In genomic region chr18:35045808-35046207, GRCh38 we compare ENCODE assay signal across 13 cellular contexts. TPM values are rescaled to one million over a fixed set of nuclear protein-coding genes. Genes with fewer than 3 reads are reported as not detected.
A peak's percentile ranks its signal among the peaks of the same experiment; 100 is the strongest.
DNase-seq lines count a peak whose midpoint lies in the region; ATAC-seq, FAIRE-seq and TF ChIP-seq lines count a peak whose summit lies in the region.
"Had no signal": no experiment of that assay in that cellular context is flagged by ENCODE, and none has a peak within 500 bp of the region (broad histone marks: within the 10 kb centered on the region; RNA-seq: fewer than 3 reads in every experiment).

No MANE protein-coding gene starts in this region.

- peaks cover 17% of the 10 kb centered on the region for H3F3A ChIP-seq in neural progenitor cell (ENCODE audit: low read depth)

- BruUV-seq in K562 (replicated peaks; lab: Mats Ljungman, UMichigan), result no TSS peak

- peaks cover 93% of the 10 kb centered on the region for H3K79me2 ChIP-seq in K562 (ENCODE audit: control insufficient read depth, insufficient read depth, low read length)
- peaks cover 88% of the 10 kb centered on the region for H3K79me2 ChIP-seq in neural progenitor cell (ENCODE audit: low read depth)

- 15% methylated on average over 2 of the region's 2 CpGs for WGBS in K562 (ENCODE audit: insufficient coverage, low coverage, missing lambda C conversion rate)

- peaks cover 8% of the 10 kb centered on the region for H3K36me3 Mint-ChIP-seq in activated CD4-positive, alpha-beta T cell treated with anti-CD3 and anti-CD28 coated beads for 36 hours (ENCODE audit: low read depth)
- H3K36me3 Mint-ChIP-seq in neural progenitor cell, result peaks cover 4% of the 10 kb centered on the region

- no peak for TF ChIP-seq POLR2A in K562 (conservative IDR thresholded peaks at IDR 0.05)

- H3K9ac ChIP-seq in K562 (ENCODE audit: insufficient read depth in 1 of 2, low read depth in 2 of 2, low read length in 2 of 2) (peak overlapping the region in 1 of 2 experiments; percentile 33; a peak in 1 of 4 replicates), neural progenitor cell (no peak overlapping the region)

- TF ChIP-seq CTCF in K562 (IDR thresholded peaks at IDR 0.05 in 2 of 3, conservative IDR thresholded peaks at IDR 0.05 in 1 of 3; ENCODE audit: insufficient read depth in 2 of 3, low read depth in 1 of 3, low read length in 3 of 3) (no peak), neural progenitor cell (IDR thresholded peaks at IDR 0.05) (no peak)

- H3K4me1 ChIP-seq in K562 (replicated peaks in 1 of 2; ENCODE audit: control insufficient read depth in 2 of 2, insufficient read depth in 2 of 2, low read length in 2 of 2) (peaks cover 23 to 64% of the 10 kb centered on the region in 2 experiments), neural progenitor cell (peaks cover 48% of the 10 kb centered on the region)

- no peak for TF ChIP-seq RAD21 in K562 (CRISPR knock-in tag; conservative IDR thresholded peaks at IDR 0.05 in 1 of 2, IDR thresholded peaks at IDR 0.05 in 1 of 2)

- POLR2A ChIA-PET in activated CD4-positive, alpha-beta T cell treated with anti-CD3 and anti-CD28 coated beads for 36 hours (lab: Charles Lee), result no interaction called here
- POLR2A ChIA-PET in K562 (lab: Yijun Ruan, JAX), result interaction anchor here (0.7 to 4.4 kb wide), 7 partner anchors 8 to 79 kb away, joined by 3 to 33 read pairs (median 3); no protein-coding TSS in a partner anchor

- H3K27ac Mint-ChIP-seq in activated CD4-positive, alpha-beta T cell treated with anti-CD3 and anti-CD28 coated beads for 36 hours, result peak overlapping the region; percentile 84
- no peak overlapping the region for H3K27ac Mint-ChIP-seq in neural progenitor cell

- no peaks in the 10 kb centered on the region for H3K27me3 ChIP-seq in K562 (ENCODE audit: control insufficient read depth in 2 of 2, insufficient read depth in 2 of 2, low read length in 2 of 2)
- no peaks in the 10 kb centered on the region for H3K27me3 ChIP-seq in neural progenitor cell

- peaks cover 72% of the 10 kb centered on the region for H3K4me1 Mint-ChIP-seq in activated CD4-positive, alpha-beta T cell treated with anti-CD3 and anti-CD28 coated beads for 36 hours
- peaks cover 57% of the 10 kb centered on the region for H3K4me1 Mint-ChIP-seq in neural progenitor cell

- no peak for ATAC-seq in activated CD4-positive, alpha-beta T cell treated with anti-CD3 and anti-CD28 coated beads for 36 hours
- peak; percentile 45 for ATAC-seq in K562

- no peak for TF ChIP-seq EP300 in K562 (IDR thresholded peaks at IDR 0.05; ENCODE audit: low read length)

- no peak for DNase-seq in activated CD4-positive, alpha-beta T cell treated with anti-CD3 and anti-CD28 coated beads for 36 hours
- no peak for DNase-seq in activated CD4-positive, alpha-beta T cell treated with anti-CD3 and anti-CD28 coated beads, Interleukin-2, amount 50 U/mL, for 48 hours
- peak in 2 of 4 experiments; percentile 55 to 59 for DNase-seq in K562 (ENCODE audit: extremely low read depth in 1 of 4, low spot score in 3 of 4)
- DNase-seq in neural progenitor cell (ENCODE audit: low spot score), result no peak
- no peak for DNase-seq in SW 1271 (lab: John Stamatoyannopoulos, UW)
- DNase-seq in GM03348 (ENCODE audit: low spot score), result no peak
- no peak for DNase-seq in kidney tubule cell (ENCODE audit: low spot score)
- DNase-seq: ACHN; activated CD4-positive, CD25-positive, alpha-beta regulatory T cell; activated gamma-delta T cell treated with Interleukin-2 at 50 U/mL for 16 hours; NCI-H526 treated with DMSO at 0.1 percent for 48 hours had no signal

- H3K4me2 ChIP-seq in K562 (ENCODE audit: insufficient read depth, low read length) (peak overlapping the region; percentile 20; the same call in 1 of the 2 replicates), neural progenitor cell (peak overlapping the region; percentile 14)

- FAIRE-seq in K562 (lab: Jason Lieb, UNC), result peak; percentile 65
- FAIRE-seq: urothelium cell line had no signal

- intact Hi-C loops in activated CD4-positive, alpha-beta T cell treated with anti-CD3 and anti-CD28 coated beads for 36 hours (cut with DNase I, micrococcal nuclease), result no loop called here
- intact Hi-C loops in K562 (cut with micrococcal nuclease), result loop anchor here (10.0 kb wide), 2 partner anchors 61 to 299 kb away; partner anchors contain the start of gene ZNF24

- H3K9me3 ChIP-seq in KOPT-K1 (ENCODE audit: insufficient read depth, low read length, poor library complexity, severe bottlenecking), result no peaks in the 10 kb centered on the region
- peaks cover 5% of the 10 kb centered on the region; the same call in 1 of the 2 replicates for H3K9me3 ChIP-seq in K562 (replicated peaks; ENCODE audit: control insufficient read depth, insufficient read depth, low read depth, low read length)
- H3K9me3 ChIP-seq in neural progenitor cell (ENCODE audit: low read depth), result no peaks in the 10 kb centered on the region

- H3K27ac ChIP-seq in KOPT-K1 (ENCODE audit: low read depth, low read length, poor library complexity, severe bottlenecking), result peak overlapping the region; percentile 37
- H3K27ac ChIP-seq in K562 (ENCODE audit: extremely low read depth, low read depth, low read length), result peak overlapping the region; percentile 24; the same call in 1 of the 3 replicates
- H3K27ac ChIP-seq in neural progenitor cell, result no peak overlapping the region

- H3K36me3 ChIP-seq in KOPT-K1 (ENCODE audit: insufficient read depth, low read length) (0 out of 2 replicates have a peak, but pooled peaks cover 3% of the 10 kb centered on the region), K562 (ENCODE audit: control insufficient read depth, insufficient read depth, low read length) (peaks cover 4% of the 10 kb centered on the region; the same call in 1 of the 3 replicates), neural progenitor cell (no peaks in the 10 kb centered on the region)

- no peak overlapping the region for H3K4me3 ChIP-seq in K562
- no peak overlapping the region for H3K4me3 ChIP-seq in neural progenitor cell

- in situ Hi-C loops in K562 (cut with MboI), result no loop called here

- H3K27me3 Mint-ChIP-seq in activated CD4-positive, alpha-beta T cell treated with anti-CD3 and anti-CD28 coated beads for 36 hours, result no peaks in the 10 kb centered on the region
- H3K27me3 Mint-ChIP-seq in neural progenitor cell (ENCODE audit: insufficient read depth, low read depth), result peaks cover 4% of the 10 kb centered on the region

- no peaks in the 10 kb centered on the region for H3K9me1 ChIP-seq in K562 (ENCODE audit: control insufficient read depth, insufficient read depth, low read length)

- peak overlapping the region; percentile 97 for H3K4me3 Mint-ChIP-seq in activated CD4-positive, alpha-beta T cell treated with anti-CD3 and anti-CD28 coated beads for 36 hours
- H3K4me3 Mint-ChIP-seq in neural progenitor cell, result no peak overlapping the region

- CTCF ChIA-PET in activated CD4-positive, alpha-beta T cell treated with anti-CD3 and anti-CD28 coated beads for 36 hours (lab: Charles Lee), result interaction anchor here (1.0 to 3.8 kb wide), 6 partner anchors 16 to 51 kb away, joined by 3 to 21 read pairs (median 3); no protein-coding TSS in a partner anchor
- CTCF ChIA-PET in K562 (lab: Yijun Ruan, JAX; ENCODE audit: low intra/inter-chr PET ratio), result no interaction called here

- peaks cover 4% of the 10 kb centered on the region for H3K9me3 Mint-ChIP-seq in activated CD4-positive, alpha-beta T cell treated with anti-CD3 and anti-CD28 coated beads for 36 hours (ENCODE audit: low read depth)
- peaks cover 4% of the 10 kb centered on the region for H3K9me3 Mint-ChIP-seq in neural progenitor cell

- peak overlapping the region; percentile 20; the same call in 1 of the 2 replicates for H2AFZ ChIP-seq in K562 (ENCODE audit: low read depth, low read length)
- H2AFZ ChIP-seq in neural progenitor cell (replicated peaks), result no peak overlapping the region

- H4K20me1 ChIP-seq in K562 (replicated peaks; ENCODE audit: control insufficient read depth, insufficient read depth, low read length), result no peaks in the 10 kb centered on the region
- H4K20me1 ChIP-seq in neural progenitor cell (ENCODE audit: low read depth), result peaks cover 17% of the 10 kb centered on the region

TF ChIP-seq in K562, 482 proteins besides CTCF, POLR2A, EP300 and RAD21:
- TF ChIP-seq ZNF316 (IDR thresholded peaks at IDR 0.05), result peak; percentile 78
- no peak for TF ChIP-seq FIP1L1 (IDR thresholded peaks at IDR 0.05; ENCODE audit: low read depth, low read length, poor library complexity, severe bottlenecking)
- no peak for TF ChIP-seq BMI1 (IDR thresholded peaks at IDR 0.05; ENCODE audit: low read length)
- no peak for TF ChIP-seq ZFP1 (CRISPR knock-in tag; IDR thresholded peaks at IDR 0.05)
- TF ChIP-seq FOS (IDR thresholded peaks at IDR 0.05; ENCODE audit: extremely low read depth, insufficient read length), result no peak
- TF ChIP-seq C11orf30 (IDR thresholded peaks at IDR 0.05; ENCODE audit: low read depth), result peak; percentile 67; the same call in 1 of the 2 replicates
- 0 out of 2 replicates have a peak, but pooled peaks have one; percentile 19 for TF ChIP-seq ZNF444 (CRISPR knock-in tag; IDR thresholded peaks at IDR 0.05)
- peak; percentile 33 for TF ChIP-seq MAFG (tag; conservative IDR thresholded peaks at IDR 0.05)

RNA-seq across cellular contexts. Expression of gene MAPRE2, which starts 4.6 kb away (rescaled TPM):
- 10 to 100 TPM; 59.4 to 83.8 TPM for total RNA-seq in activated CD4-positive, alpha-beta T cell treated with anti-CD3 and anti-CD28 coated beads for 36 hours
- total RNA-seq in K562 (2011; cell fraction: chromatin; rRNA removed; ENCODE audit: low replicate concordance), result 23.1 and 46.8 TPM in 2 replicates
- 19.0 and 23.3 TPM in 2 replicates for total RNA-seq in K562 (2011; cell fraction: nucleolus; rRNA removed)
- total RNA-seq in K562 (2011; cell fraction: nucleoplasm; rRNA removed), result 37.7 and 47.7 TPM in 2 replicates
- total RNA-seq in K562 (2014; rRNA removed) (32.3 and 61.1 TPM in 2 replicates), K562 (2014; rRNA removed; fragmentation: Illumina TruSeq; extraction: Trizol) (35.1 and 38.1 TPM in 2 replicates), K562 (2015; rRNA removed; fragmentation: Illumina TruSeq; extraction: Trizol) (31.1 and 32.6 TPM in 2 replicates), K562 (2021) (46.6 and 47.5 TPM in 2 replicates), neural progenitor cell (ENCODE audit: low replicate concordance) (28.9 and 34.6 TPM in 2 replicates)
- polyA plus RNA-seq in K562 (2011; rRNA removed) (56.0 and 66.5 TPM in 2 replicates), K562 (2014; fragmentation: Illumina TruSeq; extraction: Trizol) (50.7 and 70.7 TPM in 2 replicates), K562 (2014; fragmentation: Nextera tagmentation; extraction: Ambion mirVana) (10 to 100 TPM; 33.6 to 40.7 TPM), K562 (2014; rRNA removed) (49.6 and 55.1 TPM in 2 replicates)
- polyA plus RNA-seq in K562 (2011; cell fraction: cytosol; rRNA removed), result 38.4 and 50.6 TPM in 2 replicates
- 26.1 and 32.9 TPM in 2 replicates for polyA plus RNA-seq in K562 (2011; cell fraction: nucleus; rRNA removed)
- 36.3 and 50.2 TPM in 2 replicates for polyA plus RNA-seq in K562 (2012)
- 72.7 and 74.0 TPM in 2 replicates for polyA minus RNA-seq in K562 (2011; rRNA and poly(A)+ RNA removed)
- 32.1 and 37.0 TPM in 2 replicates for polyA minus RNA-seq in K562 (2011; cell fraction: cytosol; rRNA and poly(A)+ RNA removed)
- polyA minus RNA-seq in K562 (2011; cell fraction: nucleus; rRNA and poly(A)+ RNA removed), result 24.8 and 45.2 TPM in 2 replicates
